8 cellular contexts compared by ENCODE assay signal in the genomic region with DNA sequence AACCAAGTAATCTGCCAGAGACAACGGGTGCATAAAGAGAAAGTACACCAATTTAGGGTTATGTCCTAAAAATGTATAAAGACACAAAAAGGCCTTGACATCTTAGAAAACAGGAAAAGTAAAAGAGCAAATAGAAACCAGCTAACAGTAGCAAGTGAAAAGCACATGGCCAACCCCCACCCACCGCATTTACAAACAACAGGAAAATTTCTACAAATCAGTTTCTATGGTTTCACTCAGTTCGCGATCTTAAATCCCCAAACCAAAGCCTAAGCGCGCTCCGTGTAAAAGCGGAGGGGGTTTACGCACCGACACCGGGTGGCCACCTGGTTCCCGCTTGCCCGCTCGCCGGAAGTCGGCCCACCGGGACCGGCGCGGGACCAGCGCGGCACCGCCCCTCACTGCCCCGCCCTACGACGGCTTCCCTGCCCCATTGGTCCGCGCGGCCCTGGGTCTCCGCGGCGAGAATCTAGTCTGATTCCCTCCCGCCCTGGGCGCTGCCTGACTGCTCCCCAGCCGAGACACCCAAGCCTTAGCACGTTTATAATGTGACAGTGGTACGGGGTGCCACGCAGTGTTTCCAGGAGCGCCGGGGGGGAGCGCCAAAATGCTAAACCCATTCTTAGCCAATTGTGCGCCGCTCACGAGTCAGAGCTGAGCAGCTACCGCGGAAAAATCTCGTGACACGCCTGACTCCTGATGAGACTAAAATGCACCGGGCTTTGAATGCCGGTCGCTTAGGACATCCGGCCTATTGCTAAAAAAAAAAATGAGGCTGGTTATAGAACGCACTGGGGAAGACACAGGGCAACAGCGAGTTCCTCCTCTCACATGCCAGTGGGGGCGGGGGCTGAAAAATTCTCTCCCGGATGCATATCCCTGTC. TPM values are rescaled to one million over a fixed set of nuclear protein-coding genes. Genes with fewer than 3 reads are reported as not detected.
A peak's percentile ranks its signal among the peaks of the same experiment; 100 is the strongest.
DNase-seq lines count a peak whose midpoint lies in the region; ATAC-seq and TF ChIP-seq lines count a peak whose summit lies in the region.

A gene (minus strand): TSS at position 362 of the 884 bp plus-strand sequence. CDS start 2,802 bp downstream, outside the sequence.

- no peak for TF ChIP-seq CTCF in astrocyte of the cerebellum (IDR thresholded peaks at IDR 0.05; ENCODE audit: low read depth, low read length, missing control alignments)

- peak; percentile 38 for TF ChIP-seq POLR2A in GM18505 (IDR thresholded peaks at IDR 0.05; ENCODE audit: borderline replicate concordance, extremely low read depth, insufficient read depth, insufficient read length)

- in situ Hi-C loops in astrocyte of the cerebellum (cut with HindIII; ENCODE audit: low sequenced_read_pairs) = no loop called here

- intact Hi-C loops in sciatic nerve (cut with DNase I) = no loop called here

- H3K4me3 ChIP-seq in astrocyte of the cerebellum (ENCODE audit: low read depth, low read length) = peak within 1 kb of the TSS; percentile 78

- DNase-seq in NCI-H1694 (lab: John Stamatoyannopoulos, UW) (peak; percentile 79), T-helper 9 cell (peak; percentile 74), astrocyte of the cerebellum (ENCODE audit: low read depth) (peak; percentile 32), hippocampal formation (lab: John Stamatoyannopoulos, UW) (peak; percentile 71 to 72), sciatic nerve (ENCODE audit: low spot score) (peak; percentile 91), 8988T (no peak)

- ATAC-seq in GM18505 (IDR thresholded peaks at IDR 0.05; ENCODE audit: unreplicated experiment) (peak; percentile 51), HG02885 (IDR thresholded peaks at IDR 0.05; ENCODE audit: poor library complexity, unreplicated experiment) (peak; percentile 62), sciatic nerve (peak; percentile 92)

RNA-seq across cellular contexts. Expression of the gene that starts here (rescaled TPM):
- 63.0 TPM for total RNA-seq in sciatic nerve
